In the genomic region with DNA sequence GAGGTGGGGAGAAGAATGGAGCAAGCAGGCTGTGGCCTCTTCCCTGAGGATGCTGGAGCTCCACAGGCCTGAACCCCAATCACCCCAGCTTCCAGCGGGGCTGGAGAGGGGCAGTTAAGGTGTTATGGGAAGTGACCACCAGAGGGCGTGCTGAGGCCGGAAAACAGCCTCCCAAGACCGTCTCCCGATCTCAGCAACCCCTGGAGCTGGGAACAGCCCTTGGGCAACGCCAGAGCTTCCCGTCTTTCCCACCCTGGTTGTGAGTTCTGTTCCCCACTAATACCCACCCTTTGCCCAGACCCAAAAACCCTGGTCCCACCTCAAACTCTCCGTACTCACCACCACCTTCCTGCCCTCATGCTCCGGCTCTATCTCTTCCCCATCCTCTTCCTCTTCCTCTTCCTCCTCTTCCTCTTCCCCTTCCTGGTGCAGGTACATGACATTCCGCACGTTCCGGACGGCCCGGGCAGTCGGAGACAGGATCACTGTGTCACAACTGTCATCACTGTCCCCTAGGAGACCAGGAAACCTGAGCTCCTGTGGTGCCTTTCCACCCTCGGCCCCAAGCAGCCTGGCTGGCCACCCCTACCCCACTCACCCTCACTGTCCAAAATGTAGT, we compare ENCODE assay signal across 7 cellular contexts. TPM values are rescaled to one million over a fixed set of nuclear protein-coding genes. Genes with fewer than 3 reads are reported as not detected.
A peak's percentile ranks its signal among the peaks of the same experiment; 100 is the strongest.
DNase-seq lines count a peak whose midpoint lies in the region; ATAC-seq, FAIRE-seq and TF ChIP-seq lines count a peak whose summit lies in the region.

No MANE protein-coding gene starts in this region.

- peaks cover 3% of the 10 kb centered on the region for H3K9me1 ChIP-seq in keratinocyte (ENCODE audit: control insufficient read depth, extremely low read depth, insufficient read depth, low read length)

- H3K9ac ChIP-seq in keratinocyte (ENCODE audit: control insufficient read depth, extremely low read depth, insufficient read depth, low read length), result no peak overlapping the region

- intact Hi-C loops in breast epithelium (cut with DNase I; ENCODE audit: low total_unique reads), result no loop called here

- ATAC-seq in HG02870 (IDR thresholded peaks at IDR 0.05; ENCODE audit: unreplicated experiment), result no peak

- H3K4me1 ChIP-seq in breast epithelium (peaks cover 14 to 17% of the 10 kb centered on the region in 2 donors), keratinocyte (ENCODE audit: control insufficient read depth, extremely low read depth, insufficient read depth, low read length) (peaks cover 17% of the 10 kb centered on the region)

- H2AFZ ChIP-seq in keratinocyte (ENCODE audit: control insufficient read depth, low read length), result peak overlapping the region; percentile 33

- no peaks in the 10 kb centered on the region for H3K79me2 ChIP-seq in keratinocyte (ENCODE audit: control insufficient read depth, insufficient read depth, low read length)

- no peak for TF ChIP-seq POLR2A in breast epithelium (IDR thresholded peaks at IDR 0.05)

- FAIRE-seq in keratinocyte (lab: Jason Lieb, UNC), result peak; percentile 83

- H4K20me1 ChIP-seq in keratinocyte (ENCODE audit: control insufficient read depth, extremely low read depth, insufficient read depth, low read length), result peaks cover 5% of the 10 kb centered on the region

- DNase-seq in NCI-H1694 treated with DMSO at 0.1 percent for 48 hours (lab: John Stamatoyannopoulos, UW) (peak; percentile 43), WERI-Rb-1 (peak; percentile 72), breast epithelium (ENCODE audit: low spot score in 2 of 2) (peak in 1 of 2 donors; percentile 78), keratinocyte (ENCODE audit: low read depth, low spot score) (no peak)
- peak; percentile 78 for DNase-seq in stimulated activated CD4-positive, alpha-beta T cell treated with anti-CD3 and anti-CD28 coated beads, Interleukin-15, amount 100 ng/mL, for 24 hours

- H3K9me3 ChIP-seq in WERI-Rb-1 (ENCODE audit: severe bottlenecking) (no peaks in the 10 kb centered on the region), breast epithelium (no peaks in the 10 kb centered on the region), keratinocyte (ENCODE audit: control insufficient read depth, low read depth, low read length) (no peaks in the 10 kb centered on the region)

- dilution Hi-C loops in keratinocyte (cut with MboI; ENCODE audit: extremely low pct_ligation_motif_present, low sequenced_read_pairs), result no loop called here

- H3K4me3 ChIP-seq in GM12875 (ENCODE audit: low read depth, low read length) (no peak overlapping the region), WERI-Rb-1 (ENCODE audit: low read depth, low read length) (no peak overlapping the region), breast epithelium (peak overlapping the region in 2 of 3 donors; percentile 24 to 33), keratinocyte (ENCODE audit: control insufficient read depth in 2 of 3, extremely low read depth in 1 of 3, insufficient read depth in 2 of 3, low read depth in 1 of 3, low read length in 3 of 3) (no peak overlapping the region)

- peak overlapping the region; percentile 27 for H3K4me2 ChIP-seq in keratinocyte (ENCODE audit: control insufficient read depth, extremely low read depth, insufficient read depth, low read depth, low read length)

- H3K27me3 ChIP-seq in WERI-Rb-1 (ENCODE audit: insufficient read depth, low read depth, severe bottlenecking) (no peaks in the 10 kb centered on the region), breast epithelium (no peaks in the 10 kb centered on the region), keratinocyte (ENCODE audit: control insufficient read depth, extremely low read depth, insufficient read depth, low read length) (no peaks in the 10 kb centered on the region)

- TF ChIP-seq CTCF in GM12875 (IDR thresholded peaks at IDR 0.05; ENCODE audit: borderline replicate concordance, insufficient read depth, low read depth, low read length), result peak; percentile 88
- peak; percentile 89 for TF ChIP-seq CTCF in WERI-Rb-1 (IDR thresholded peaks at IDR 0.05; ENCODE audit: low read depth, low read length)
- peak; percentile 89 to 93 (median 93) for TF ChIP-seq CTCF in breast epithelium (IDR thresholded peaks at IDR 0.05)
- TF ChIP-seq CTCF in keratinocyte (optimal IDR thresholded peaks at IDR 0.05 in 1 of 3, IDR thresholded peaks at IDR 0.05 in 1 of 3, conservative IDR thresholded peaks at IDR 0.05 in 1 of 3; ENCODE audit: extremely low read depth in 1 of 3, insufficient read depth in 2 of 3, low read length in 3 of 3), result peak in 2 of 3 experiments; percentile 85

- H3K27ac ChIP-seq in WERI-Rb-1 (no peak overlapping the region), breast epithelium (peak overlapping the region; percentile 75 to 89), keratinocyte (ENCODE audit: control insufficient read depth, insufficient read depth, low read length) (no peak overlapping the region)

- H3K36me3 ChIP-seq in WERI-Rb-1, result peaks cover 2% of the 10 kb centered on the region; the same call in 1 of the 2 replicates
- no peaks in the 10 kb centered on the region for H3K36me3 ChIP-seq in breast epithelium
- peaks cover 22 to 26% of the 10 kb centered on the region in 2 experiments for H3K36me3 ChIP-seq in keratinocyte (ENCODE audit: control insufficient read depth in 2 of 2, extremely low read depth in 1 of 2, insufficient read depth in 2 of 2, low read length in 2 of 2)

RNA-seq across cellular contexts. Expression of a gene that starts 13.1 kb away (rescaled TPM):
- 10 to 100 TPM; 31.8 to 45.8 (median 36.3) TPM for total RNA-seq in breast epithelium
- polyA plus RNA-seq in keratinocyte, result 27.5 to 34.2 TPM (median 32.4 TPM) in 3 replicates
- polyA plus RNA-seq in keratinocyte (2011; ENCODE audit: low read depth), result 15.8 TPM
- polyA plus RNA-seq in keratinocyte (2011; cell fraction: cytosol; rRNA removed), result 29.2 and 39.1 TPM in 2 replicates
- 43.5 and 47.9 TPM in 2 replicates for polyA plus RNA-seq in keratinocyte (2011; cell fraction: nucleus; rRNA removed)
- 24.7 and 33.8 TPM in 2 replicates for polyA plus RNA-seq in keratinocyte (2012; ENCODE audit: low replicate concordance)
- polyA minus RNA-seq in keratinocyte, result 44.3 to 56.4 TPM (median 51.6 TPM) in 3 replicates
- 38.4 TPM for polyA minus RNA-seq in keratinocyte (2011; cell fraction: cytosol; rRNA and poly(A)+ RNA removed)
- 17.9 and 23.7 TPM in 2 replicates for polyA minus RNA-seq in keratinocyte (2011; cell fraction: nucleus; rRNA and poly(A)+ RNA removed)

RNA-seq across cellular contexts. Expression of a gene that starts 16.2 kb away (rescaled TPM):
- total RNA-seq in breast epithelium, result 100 to 1,000 TPM in 2 of 3 donors, 10 to 100 TPM in 1; 65.4 to 228 (median 156) TPM
- 0.72 to 1.1 TPM (median 0.80 TPM) in 3 replicates for polyA plus RNA-seq in keratinocyte
- polyA plus RNA-seq in keratinocyte (2011; ENCODE audit: low read depth), result not detected
- polyA plus RNA-seq in keratinocyte (2011; cell fraction: cytosol; rRNA removed), result 0.63 and 1.3 TPM in 2 replicates
- polyA plus RNA-seq in keratinocyte (2011; cell fraction: nucleus; rRNA removed), result 7.0 and 12.7 TPM in 2 replicates
- polyA plus RNA-seq in keratinocyte (2012; ENCODE audit: low replicate concordance), result 0.89 and 2.3 TPM in 2 replicates
- 1.9 to 7.2 TPM (median 3.0 TPM) in 3 replicates for polyA minus RNA-seq in keratinocyte
- polyA minus RNA-seq in keratinocyte (2011; cell fraction: cytosol; rRNA and poly(A)+ RNA removed), result 6.9 TPM
- 4.9 and 5.1 TPM in 2 replicates for polyA minus RNA-seq in keratinocyte (2011; cell fraction: nucleus; rRNA and poly(A)+ RNA removed)

RNA-seq across cellular contexts. Expression of a gene that starts 31.4 kb away (rescaled TPM):
- 100 to 1,000 TPM; 169 to 708 (median 284) TPM for total RNA-seq in breast epithelium
- polyA plus RNA-seq in keratinocyte, result 30.1 to 44.9 TPM (median 44.7 TPM) in 3 replicates
- polyA plus RNA-seq in keratinocyte (2011; ENCODE audit: low read depth), result 1.5 TPM
- 23.3 and 50.1 TPM in 2 replicates for polyA plus RNA-seq in keratinocyte (2011; cell fraction: cytosol; rRNA removed)
- 20.4 and 27.0 TPM in 2 replicates for polyA plus RNA-seq in keratinocyte (2011; cell fraction: nucleus; rRNA removed)
- 3.5 and 57.4 TPM in 2 replicates for polyA plus RNA-seq in keratinocyte (2012; ENCODE audit: low replicate concordance)
- 20.2 to 50.6 TPM (median 35.2 TPM) in 3 replicates for polyA minus RNA-seq in keratinocyte
- 48.5 TPM for polyA minus RNA-seq in keratinocyte (2011; cell fraction: cytosol; rRNA and poly(A)+ RNA removed)
- polyA minus RNA-seq in keratinocyte (2011; cell fraction: nucleus; rRNA and poly(A)+ RNA removed), result 7.1 and 7.3 TPM in 2 replicates

RNA-seq across cellular contexts. Expression of a gene that starts 37.2 kb away (rescaled TPM):
- under 1 TPM in 2 of 3 donors, not detected in 1; 0.16 to 0.33 TPM for total RNA-seq in breast epithelium
- polyA plus RNA-seq in keratinocyte, result 0.08 TPM in 1 of 3 replicates, not detected in the others
- not detected for polyA plus RNA-seq in keratinocyte (2011; ENCODE audit: low read depth)
- 0.05 TPM in 1 of 2 replicates, not detected in the other for polyA plus RNA-seq in keratinocyte (2011; cell fraction: cytosol; rRNA removed)
- 0.07 TPM in 1 of 2 replicates, not detected in the other for polyA plus RNA-seq in keratinocyte (2011; cell fraction: nucleus; rRNA removed)
- 0.10 TPM in 1 of 2 replicates, not detected in the other for polyA plus RNA-seq in keratinocyte (2012; ENCODE audit: low replicate concordance)
- polyA minus RNA-seq in keratinocyte, result 0.16 TPM in 1 of 3 replicates, not detected in the others
- not detected for polyA minus RNA-seq in keratinocyte (2011; cell fraction: cytosol; rRNA and poly(A)+ RNA removed)
- polyA minus RNA-seq in keratinocyte (2011; cell fraction: nucleus; rRNA and poly(A)+ RNA removed), result not detected in 2 replicates

RNA-seq across cellular contexts. Expression of a gene that starts 59.8 kb away (rescaled TPM):
- 100 to 1,000 TPM; 600 to 759 (median 614) TPM for total RNA-seq in breast epithelium
- 323 to 422 TPM (median 378 TPM) in 3 replicates for polyA plus RNA-seq in keratinocyte
- polyA plus RNA-seq in keratinocyte (2011; ENCODE audit: low read depth), result 491 TPM
- polyA plus RNA-seq in keratinocyte (2011; cell fraction: cytosol; rRNA removed), result 436 and 450 TPM in 2 replicates
- polyA plus RNA-seq in keratinocyte (2011; cell fraction: nucleus; rRNA removed), result 235 and 262 TPM in 2 replicates
- polyA plus RNA-seq in keratinocyte (2012; ENCODE audit: low replicate concordance), result 323 and 351 TPM in 2 replicates
- polyA minus RNA-seq in keratinocyte, result 427 to 700 TPM (median 612 TPM) in 3 replicates
- 447 TPM for polyA minus RNA-seq in keratinocyte (2011; cell fraction: cytosol; rRNA and poly(A)+ RNA removed)
- 142 and 249 TPM in 2 replicates for polyA minus RNA-seq in keratinocyte (2011; cell fraction: nucleus; rRNA and poly(A)+ RNA removed)

Comparison
In these comparisons a context has a peak if more than half of its experiments do, and no peak if none do; other contexts are left out.
1. H3K4me3 ChIP-seq: peak in breast epithelium (2 of 3); none in GM12875 (single experiment), WERI-Rb-1 (single experiment) and keratinocyte (0 of 3).
2. H3K27ac ChIP-seq: peak in breast epithelium (2 of 2); none in WERI-Rb-1 (single experiment) and keratinocyte (single experiment).
3. Peak in every context shown above with its lines, with median percentiles within 50 percentile points of each other: CTCF ChIP-seq.